ENCODE assay signal across 23 cellular contexts in the genomic region with DNA sequence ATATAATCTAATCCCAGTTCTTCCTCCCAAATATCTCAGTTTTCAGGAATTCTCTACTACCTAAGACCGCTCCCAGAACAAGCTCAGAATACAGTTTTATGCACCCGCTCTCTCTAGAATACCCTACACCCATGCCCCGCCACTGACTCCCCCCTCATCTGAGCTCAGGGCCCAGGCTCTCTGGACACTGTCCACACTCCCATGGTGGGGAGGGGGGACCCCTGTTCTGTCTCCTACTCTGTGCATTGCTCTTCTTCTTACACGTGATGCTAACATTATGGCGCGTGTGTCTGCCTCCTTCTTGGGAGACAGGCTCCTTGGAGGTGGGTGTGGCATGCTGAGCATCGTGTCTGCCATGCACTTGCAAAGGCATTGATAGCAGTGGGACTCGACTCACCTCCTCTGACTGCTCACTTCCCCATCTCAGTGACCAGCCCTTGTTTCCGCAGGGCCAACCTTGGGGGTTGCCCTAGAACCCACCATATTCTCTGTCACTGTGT.
"Had no signal": no experiment of that assay in that cellular context is flagged by ENCODE, and none has a peak within 500 bp of the region (broad histone marks: within the 10 kb centered on the region; RNA-seq: fewer than 3 reads in every experiment).

No MANE protein-coding gene starts in this region.

- H3K4me3 ChIP-seq: esophagus muscularis mucosa, gastrocnemius medialis, psoas muscle, SJSA1, tibial nerve had no signal

- H3K4me1 ChIP-seq: esophagus muscularis mucosa, gastrocnemius medialis, psoas muscle, SJSA1, tibial nerve had no signal

- ATAC-seq: activated naive CD4-positive, alpha-beta T cell treated with anti-CD3 and anti-CD28 coated beads, Interleukin-2, amount 50 U/mL, for 72 hours; effector memory CD8-positive, alpha-beta T cell; gastrocnemius medialis; left ventricle myocardium superior; psoas muscle; WTC11 had no signal

- H3K36me3 ChIP-seq: brain microvascular endothelial cell, esophagus muscularis mucosa, gastrocnemius medialis, SJSA1, tibial nerve had no signal

- H3K27ac Mint-ChIP-seq: activated naive CD4-positive, alpha-beta T cell treated with anti-CD3 and anti-CD28 coated beads, Interleukin-2, amount 50 U/mL, for 72 hours; effector memory CD8-positive, alpha-beta T cell; natural killer cell; WTC11 had no signal

- H3K36me3 Mint-ChIP-seq: activated naive CD4-positive, alpha-beta T cell treated with anti-CD3 and anti-CD28 coated beads, Interleukin-2, amount 50 U/mL, for 72 hours; natural killer cell had no signal

- DNase-seq: activated CD4-positive, alpha-beta T cell treated with anti-CD3 and anti-CD28 coated beads, Interleukin-2, amount 50 U/mL, for 4 hours; activated gamma-delta T cell treated with Interleukin-2 at 50 U/mL for 16 hours; activated T-cell treated with anti-CD3 and anti-CD28 coated beads for 4 hours; aorta; brain microvascular endothelial cell; central memory CD4-positive, alpha-beta T cell; effector memory CD8-positive, alpha-beta T cell; gastrocnemius medialis; hippocampal formation; left ventricle myocardium superior; mammary epithelial cell; midbrain; natural killer cell; psoas muscle; stimulated activated CD4-positive, alpha-beta T cell treated with anti-CD3 and anti-CD28 coated beads, Interleukin-4, amount 100 ng/mL, for 1 hour; stimulated activated naive CD4-positive, alpha-beta T cell treated with Interleukin-2 at 50 U/mL for 16 hours; substantia nigra; T-helper 1 cell had no signal

- H3K9me3 ChIP-seq: esophagus muscularis mucosa, gastrocnemius medialis, psoas muscle, tibial nerve had no signal

- H3K27me3 ChIP-seq: brain microvascular endothelial cell, SJSA1, tibial nerve had no signal

- H3K9me3 Mint-ChIP-seq: activated naive CD4-positive, alpha-beta T cell treated with anti-CD3 and anti-CD28 coated beads, Interleukin-2, amount 50 U/mL, for 72 hours; natural killer cell had no signal

- H3K4me3 Mint-ChIP-seq: effector memory CD8-positive, alpha-beta T cell; natural killer cell; WTC11 had no signal

- H3K27me3 Mint-ChIP-seq: effector memory CD8-positive, alpha-beta T cell had no signal

- H3K4me1 Mint-ChIP-seq: natural killer cell, WTC11 had no signal

- H3K27ac ChIP-seq: brain microvascular endothelial cell, esophagus muscularis mucosa, gastrocnemius medialis, psoas muscle, SJSA1, tibial nerve had no signal
